8 cellular contexts compared by ENCODE assay signal in genomic region chr14:101809671-101810514, GRCh38. TPM values are rescaled to one million over a fixed set of nuclear protein-coding genes. Genes with fewer than 3 reads are reported as not detected.
DNase-seq lines count a peak whose midpoint lies in the region; ATAC-seq, FAIRE-seq and TF ChIP-seq lines count a peak whose summit lies in the region.

No MANE protein-coding gene starts in this region.

- no peak overlapping the region for H2BK15ac ChIP-seq in H1 (ENCODE audit: low read length)

- H4K91ac ChIP-seq in H1 (replicated peaks; ENCODE audit: insufficient read length, low read length): no peak overlapping the region

- no peak for TF ChIP-seq CTCF in H1 (IDR thresholded peaks at IDR 0.05; ENCODE audit: control extremely low read depth in 1 of 3, insufficient read depth in 1 of 3, low read depth in 1 of 3, low read length in 3 of 3)

- H2AFZ ChIP-seq in H1 (ENCODE audit: low read length): peak overlapping the region; percentile 94

- peak overlapping the region; percentile 95 to 99 (median 98) for H3K9ac ChIP-seq in H1 (replicated peaks in 1 of 4; ENCODE audit: extremely low read depth in 1 of 4, low read depth in 3 of 4, low read length in 3 of 4)

- peak overlapping the region; percentile 98 for H3K27ac ChIP-seq in H1 (ENCODE audit: low read depth, low read length)

- H3K14ac ChIP-seq in H1 (ENCODE audit: insufficient read length): no peak overlapping the region

- CTCF ChIA-PET in H1 (lab: Charles Lee; ENCODE audit: partially characterized antibody): interaction anchor here (0.6 to 3.8 kb wide), 8 partner anchors 31 to 689 kb away, joined by 3 to 38 read pairs (median 4); no protein-coding TSS in a partner anchor

- ATAC-seq in GM21381 (IDR thresholded peaks at IDR 0.05; ENCODE audit: unreplicated experiment): peak; percentile 86

- 0 out of 2 replicates have a peak overlapping the region, but pooled peaks have one; percentile 20 for H2AK5ac ChIP-seq in H1 (ENCODE audit: low read depth, low read length)

- no peak overlapping the region for H2BK120ac ChIP-seq in H1 (replicated peaks; ENCODE audit: low read depth, low read length)

- FAIRE-seq in H1 (lab: Jason Lieb, UNC): peak; percentile 85

- in situ Hi-C loops in Caki2 (cut with HindIII; ENCODE audit: low pct_unique_long_range_greater_than_20kb, low sequenced_read_pairs): no loop called here

- H2BK20ac ChIP-seq in H1 (ENCODE audit: low read length): no peak overlapping the region

- peaks cover 0 to 10% (median 6%) of the 10 kb centered on the region in 4 experiments for H3K4me1 ChIP-seq in H1 (replicated peaks in 1 of 4; ENCODE audit: control insufficient read depth in 3 of 4, insufficient read depth in 4 of 4, low read length in 3 of 4)

- peak overlapping the region; percentile 98 for H3K18ac ChIP-seq in H1 (ENCODE audit: extremely low read depth, low read length)

- peaks cover 0 to 5% of the 10 kb centered on the region in 2 experiments for H4K20me1 ChIP-seq in H1 (replicated peaks in 1 of 2; ENCODE audit: control insufficient read depth in 1 of 2, insufficient read depth in 2 of 2, low read length in 2 of 2)

- H3K79me1 ChIP-seq in H1 (ENCODE audit: low read depth, low read length): peaks cover 8% of the 10 kb centered on the region

- peak in 1 of 2 experiments; percentile 64; a peak in 1 of 3 replicates for TF ChIP-seq EP300 in H1 (IDR thresholded peaks at IDR 0.05; ENCODE audit: borderline replicate concordance in 1 of 2, low read depth in 2 of 2, low read length in 2 of 2)

- H3K36me3 ChIP-seq in H1 (ENCODE audit: control insufficient read depth in 2 of 4, insufficient read depth in 4 of 4, low read length in 3 of 4): no peaks in the 10 kb centered on the region

- peak overlapping the region; percentile 82 to 99 (median 91) for H3K4me3 ChIP-seq in H1 (ENCODE audit: extremely low read depth in 1 of 4, insufficient read depth in 2 of 4, low read depth in 3 of 4, low read length in 4 of 4)

- peak overlapping the region; percentile 81 to 84 for H3K4me2 ChIP-seq in H1 (ENCODE audit: insufficient read depth in 1 of 2, low read depth in 2 of 2, low read length in 2 of 2)

- H3K79me2 ChIP-seq in H1 (ENCODE audit: control insufficient read depth in 1 of 2, insufficient read depth in 2 of 2, low read length in 2 of 2): peaks cover 18 to 47% of the 10 kb centered on the region in 2 experiments

- no peaks in the 10 kb centered on the region for H3K27me3 ChIP-seq in H1 (replicated peaks in 1 of 4; ENCODE audit: control insufficient read depth in 3 of 4, extremely low read depth in 1 of 4, insufficient read depth in 3 of 4, low read length in 3 of 4)

- peak overlapping the region; percentile 55 for H3K56ac ChIP-seq in H1 (replicated peaks; ENCODE audit: insufficient read length, low read depth, low read length)

- 1% methylated on average over 23 of the region's 23 CpGs; no CpG with 5 or more reads in 1 of the 2 experiments for WGBS in H1 (ENCODE audit: extremely low coverage in 1 of 2, insufficient coverage in 1 of 2, insufficient read length in 1 of 2, insufficient replicate concordance in 2 of 2, low coverage in 1 of 2, low lambda C conversion rate in 2 of 2, missing lambda C conversion rate in 1 of 2), 2 experiments

- no peaks in the 10 kb centered on the region for H3K23me2 ChIP-seq in H1 (ENCODE audit: low read depth, low read length)

- H4K5ac ChIP-seq in H1 (ENCODE audit: insufficient read length, low read depth, low read length): peak overlapping the region; percentile 58

- H3K4ac ChIP-seq in H1 (replicated peaks; ENCODE audit: insufficient read length, low read depth, low read length): no peak overlapping the region

- no peak overlapping the region for H3K23ac ChIP-seq in H1 (ENCODE audit: insufficient read length)

- peak overlapping the region; percentile 88; the same call in 1 of the 2 replicates for H2BK12ac ChIP-seq in H1 (ENCODE audit: low read depth, low read length)

- peak overlapping the region; percentile 96 for H2BK5ac ChIP-seq in H1 (ENCODE audit: low read depth, low read length)

- DNase-seq in Caki2 (ENCODE audit: low read depth) (peak; percentile 91), HT1080 (ENCODE audit: low read depth) (peak; percentile 97), H1 (ENCODE audit: low read depth in 1 of 2, low spot score in 2 of 2) (peak; percentile 63 to 75), medulla oblongata (ENCODE audit: extremely low spot score) (peak; percentile 97)
- peak; percentile 68 for DNase-seq in NK-92 treated with Interleukin-12 subunit alpha and Interleukin-12 subunit beta, amount 100 ng/mL, for 24 hours (lab: John Stamatoyannopoulos, UW)
- peak in 2 of 3 experiments; percentile 34 to 50 for DNase-seq in activated CD8-positive, alpha-beta memory T cell treated with anti-CD3 and anti-CD28 coated beads for 48 hours (ENCODE audit: low read depth in 2 of 3, low spot score in 2 of 3)
- DNase-seq in stimulated activated CD8-positive, alpha-beta memory T cell treated with anti-CD3 and anti-CD28 coated beads, Interleukin-12 subunit alpha, Interleukin-12 subunit beta, amount 100 ng/mL, for 4 hours (ENCODE audit: low read depth): peak; percentile 57

- no peaks in the 10 kb centered on the region for H3K9me3 ChIP-seq in H1 (ENCODE audit: insufficient read depth in 2 of 2, low read depth in 1 of 2, low read length in 1 of 2)

- no peak for TF ChIP-seq RAD21 in H1 (IDR thresholded peaks at IDR 0.05 in 1 of 2, conservative IDR thresholded peaks at IDR 0.05 in 1 of 2; ENCODE audit: low read depth in 2 of 2, low read length in 2 of 2)

- peak overlapping the region; percentile 96; the same call in 1 of the 2 replicates for H4K8ac ChIP-seq in H1 (ENCODE audit: extremely low read depth, insufficient read depth, low read length)

- POLR2A ChIA-PET in H1 (lab: Charles Lee; ENCODE audit: partially characterized antibody): interaction anchor here (0.6 to 2.5 kb wide), 15 partner anchors 9 to 155 kb away, joined by 3 to 13 read pairs (median 4); partner anchors contain the start of gene DYNC1H1

- TF ChIP-seq POLR2A in H1 (IDR thresholded peaks at IDR 0.05; ENCODE audit: control extremely low read depth in 1 of 2, low read depth in 2 of 2, low read length in 2 of 2): peak; percentile 74 to 87

TF ChIP-seq in H1, 55 proteins besides CTCF, POLR2A, EP300 and RAD21 (continues in another document):
- TF ChIP-seq CREB1 (IDR thresholded peaks at IDR 0.05) (peak; percentile 79), NANOG (IDR thresholded peaks at IDR 0.05; ENCODE audit: insufficient read depth, low read depth, low read length, poor library complexity, severe bottlenecking) (no peak), TAF1 (IDR thresholded peaks at IDR 0.05; ENCODE audit: low read depth, low read length) (peak; percentile 91), POLR2AphosphoS5 (IDR thresholded peaks at IDR 0.05; ENCODE audit: low read depth, low read length) (peak; percentile 73), NRF1 (IDR thresholded peaks at IDR 0.05; ENCODE audit: low read depth, low read length) (no peak), USF2 (IDR thresholded peaks at IDR 0.05; ENCODE audit: low read length) (no peak), PHF8 (conservative IDR thresholded peaks at IDR 0.05; ENCODE audit: low read depth, low read length) (peak; percentile 86), TAF7 (optimal IDR thresholded peaks at IDR 0.05; ENCODE audit: borderline replicate concordance, low read depth, low read length) (peak; percentile 79), TBP (IDR thresholded peaks at IDR 0.05; ENCODE audit: low read depth, low read length) (peak; percentile 66), JUND (IDR thresholded peaks at IDR 0.05; ENCODE audit: low read length) (peak; percentile 57; the same call in 1 of the 2 replicates), YY1 (IDR thresholded peaks at IDR 0.05; ENCODE audit: low read depth, low read length) (peak; percentile 91), SAP30 (IDR thresholded peaks at IDR 0.05; ENCODE audit: insufficient read depth, insufficient replicate concordance, low read length) (peak; percentile 80), SIX5 (IDR thresholded peaks at IDR 0.05; ENCODE audit: low read depth, low read length) (no peak), TEAD4 (IDR thresholded peaks at IDR 0.05; ENCODE audit: low read depth, low read length) (no peak), ASH2L (IDR thresholded peaks at IDR 0.05; ENCODE audit: low read length) (peak; percentile 100), SP1 (IDR thresholded peaks at IDR 0.05; ENCODE audit: low read depth, low read length) (peak; percentile 85), SIRT6 (IDR thresholded peaks at IDR 0.05; ENCODE audit: low read length) (no peak), ZNF274 (IDR thresholded peaks at IDR 0.05; ENCODE audit: borderline replicate concordance, extremely low read depth, low read length) (no peak), TCF12 (IDR thresholded peaks at IDR 0.05; ENCODE audit: low read depth, low read length) (no peak), SUZ12 (IDR thresholded peaks at IDR 0.05; ENCODE audit: low read length) (no peak), KDM4A (IDR thresholded peaks at IDR 0.05; ENCODE audit: low read depth, low read length, severe bottlenecking) (no peak), BACH1 (IDR thresholded peaks at IDR 0.05; ENCODE audit: low read length) (no peak), CBX8 (IDR thresholded peaks at IDR 0.05; ENCODE audit: borderline replicate concordance, low read depth, low read length) (no peak)

RNA-seq across cellular contexts. Expression of gene PPP2R5C, which starts 48.4 kb away (rescaled TPM):
- total RNA-seq in Caki2 (2014; rRNA removed; shearing (Covaris generic); ENCODE audit: low replicate concordance): 63.8 and 73.8 TPM in 2 replicates
- total RNA-seq in HT1080 (2014; rRNA removed; shearing (Covaris generic)): 89.3 and 93.2 TPM in 2 replicates
- 109 and 133 TPM in 2 replicates for polyA plus RNA-seq in HT1080 (2015; cell fraction: cytosol; rRNA removed)
- 81.7 and 92.3 TPM in 2 replicates for polyA plus RNA-seq in HT1080 (2015; cell fraction: nucleus; rRNA removed)
- 95.9 and 102 TPM in 2 replicates for total RNA-seq in H1 (2021; fragmentation: NEBNext Ultra II Directional; extraction: Animal tissue kit (Norgen Biotek cat#: 25700))
- 35.1 and 49.6 TPM in 2 replicates for polyA plus RNA-seq in H1 (2011; rRNA removed)
- polyA plus RNA-seq in H1 (2011; cell fraction: cytosol; rRNA removed): 51.3 TPM
- 44.9 TPM for polyA plus RNA-seq in H1 (2011; cell fraction: nucleus; rRNA removed)
- polyA plus RNA-seq in H1 (2012, experiment 1 of 2): 47.5 to 73.4 TPM (median 53.6 TPM) in 4 replicates
- polyA plus RNA-seq in H1 (2012, experiment 2 of 2): 17.1 TPM
- 145 TPM for polyA plus RNA-seq in H1 (2013, experiment 1 of 2)
- 143 TPM for polyA plus RNA-seq in H1 (2013, experiment 2 of 2)
- 86.1 and 102 TPM in 2 replicates for polyA minus RNA-seq in H1 (2011; rRNA and poly(A)+ RNA removed)
- polyA minus RNA-seq in H1 (2011; cell fraction: cytosol; rRNA and poly(A)+ RNA removed): 44.5 TPM
- 73.2 TPM for polyA minus RNA-seq in H1 (2011; cell fraction: nucleus; rRNA and poly(A)+ RNA removed)

Comparison
In these comparisons a context has a peak if more than half of its experiments do, and no peak if none do; other contexts are left out.
1. Peak in every context shown above with its lines: DNase-seq, ATAC-seq, H3K4me3 ChIP-seq and H3K27ac ChIP-seq.
2. DNase-seq: peak in every context shown above with its lines; median percentile 97 in HT1080; 97 in medulla oblongata; 91 in Caki2; 69 in H1; 68 in NK-92 treated with Interleukin-12 subunit alpha and Interleukin-12 subunit beta, amount 100 ng/mL, for 24 hours; 57 in stimulated activated CD8-positive, alpha-beta memory T cell treated with anti-CD3 and anti-CD28 coated beads, Interleukin-12 subunit alpha, Interleukin-12 subunit beta, amount 100 ng/mL, for 4 hours; 42 in activated CD8-positive, alpha-beta memory T cell treated with anti-CD3 and anti-CD28 coated beads for 48 hours.